Comparison of ENCODE assay signal across 8 cellular contexts in genomic region chr14:99191663-99192621, GRCh38.
DNase-seq lines count a peak whose midpoint lies in the region; ATAC-seq and TF ChIP-seq lines count a peak whose summit lies in the region.

No MANE protein-coding gene starts in this region.

- TF ChIP-seq POLR2A in gastroesophageal sphincter (IDR thresholded peaks at IDR 0.05) = no peak
- no peak for TF ChIP-seq POLR2A in gastrocnemius medialis (IDR thresholded peaks at IDR 0.05)

- 2 to 9% methylated on average over 19 to 21 of the region's 34 CpGs for WGBS in gastroesophageal sphincter (ENCODE audit: low coverage in 1 of 2), 2 donors

- no peaks in the 10 kb centered on the region for H3K27me3 Mint-ChIP-seq in activated naive CD4-positive, alpha-beta T cell treated with anti-CD3 and anti-CD28 coated beads for 36 hours (ENCODE audit: low read depth)

- CTCF ChIA-PET in activated naive CD4-positive, alpha-beta T cell treated with anti-CD3 and anti-CD28 coated beads for 36 hours (lab: Charles Lee) = interaction anchor here (0.6 to 2.6 kb wide), 9 partner anchors 9 to 1464 kb away, joined by 3 to 8 read pairs (median 4); no protein-coding TSS in a partner anchor
- CTCF ChIA-PET in GM10248 (lab: Yijun Ruan, JAX) = no interaction called here

- H3K36me3 ChIP-seq in gastroesophageal sphincter (no peaks in the 10 kb centered on the region), gastrocnemius medialis (no peaks in the 10 kb centered on the region)

- peak overlapping the region; percentile 95 for H3K27ac Mint-ChIP-seq in activated naive CD4-positive, alpha-beta T cell treated with anti-CD3 and anti-CD28 coated beads for 36 hours

- H3K4me3 ChIP-seq in LNCaP clone FGC (ENCODE audit: low read depth, low read length) (peak overlapping the region; percentile 56), gastroesophageal sphincter (peak overlapping the region; percentile 22 to 46), gastrocnemius medialis (peak overlapping the region; percentile 50 to 59 (median 54))

- intact Hi-C loops in activated naive CD4-positive, alpha-beta T cell treated with anti-CD3 and anti-CD28 coated beads for 36 hours (cut with micrococcal nuclease) = loop anchor here (1.0 to 10.0 kb wide), 8 partner anchors 8 to 1887 kb away; no protein-coding TSS in a partner anchor
- intact Hi-C loops in gastrocnemius medialis (cut with DNase I; ENCODE audit: low total_unique reads) = loop anchor here (10.0 kb wide), 1 partner anchor 73 kb away; no protein-coding TSS in a partner anchor

- H3K9me3 ChIP-seq in gastroesophageal sphincter = no peaks in the 10 kb centered on the region
- no peaks in the 10 kb centered on the region for H3K9me3 ChIP-seq in gastrocnemius medialis

- no peaks in the 10 kb centered on the region for H3K9me3 Mint-ChIP-seq in activated naive CD4-positive, alpha-beta T cell treated with anti-CD3 and anti-CD28 coated beads for 36 hours

- TF ChIP-seq CTCF in LNCaP clone FGC (IDR thresholded peaks at IDR 0.05; ENCODE audit: control insufficient read depth, extremely low read depth, insufficient read depth) = no peak
- peak in 2 of 4 experiments; percentile 5 to 30 for TF ChIP-seq CTCF in gastroesophageal sphincter (IDR thresholded peaks at IDR 0.05)
- TF ChIP-seq CTCF in gastrocnemius medialis (IDR thresholded peaks at IDR 0.05 in 4 of 5, conservative IDR thresholded peaks at IDR 0.05 in 1 of 5) = no peak
- no peak for TF ChIP-seq CTCF in GM10248 (IDR thresholded peaks at IDR 0.05; ENCODE audit: control extremely low read depth, extremely low read depth, low read depth, missing control alignments)

- H3K27ac ChIP-seq in gastroesophageal sphincter = peak overlapping the region in 3 of 4 donors; percentile 58 to 68 (median 66)
- no peak overlapping the region for H3K27ac ChIP-seq in gastrocnemius medialis

- no peak for TF ChIP-seq EP300 in gastroesophageal sphincter (IDR thresholded peaks at IDR 0.05)

- H3K4me1 Mint-ChIP-seq in activated naive CD4-positive, alpha-beta T cell treated with anti-CD3 and anti-CD28 coated beads for 36 hours (ENCODE audit: low read depth) = peaks cover 81% of the 10 kb centered on the region

- POLR2A ChIA-PET in GM10248 (lab: Yijun Ruan, JAX) = no interaction called here

- peak; percentile 69 for DNase-seq in AG08396 (ENCODE audit: low spot score)
- peak; percentile 75 for DNase-seq in LNCaP clone FGC (ENCODE audit: low read depth)
- DNase-seq in activated naive CD4-positive, alpha-beta T cell treated with anti-CD3 and anti-CD28 coated beads for 36 hours = peak; percentile 59
- DNase-seq in gastrocnemius medialis = peak in 1 of 2 donors; percentile 25
- no peak for DNase-seq in GM10248 (ENCODE audit: extremely low spot score)
- no peak for DNase-seq in NCI-H187 treated with DMSO at 0.1 percent for 48 hours (lab: John Stamatoyannopoulos, UW)

- H3K36me3 Mint-ChIP-seq in activated naive CD4-positive, alpha-beta T cell treated with anti-CD3 and anti-CD28 coated beads for 36 hours (ENCODE audit: low read depth) = peaks cover 35% of the 10 kb centered on the region

- in situ Hi-C loops in gastrocnemius medialis (cut with MboI; ENCODE audit: low sequenced_read_pairs in 4 of 4) = no loop called here

- ATAC-seq in gastroesophageal sphincter = peak; percentile 89
- peak; percentile 51 to 62 for ATAC-seq in gastrocnemius medialis
- no peak for ATAC-seq in HG03460 (IDR thresholded peaks at IDR 0.05; ENCODE audit: unreplicated experiment)

- H3K4me3 Mint-ChIP-seq in activated naive CD4-positive, alpha-beta T cell treated with anti-CD3 and anti-CD28 coated beads for 36 hours = peak overlapping the region; percentile 77

- H3K27me3 ChIP-seq in gastroesophageal sphincter (no peaks in the 10 kb centered on the region), gastrocnemius medialis (peaks cover 0 to 3% (median 0%) of the 10 kb centered on the region in 3 donors)

- H3K4me1 ChIP-seq in gastroesophageal sphincter = peaks cover 0 to 41% (median 24%) of the 10 kb centered on the region in 3 donors
- peaks cover 0 to 6% of the 10 kb centered on the region in 2 donors for H3K4me1 ChIP-seq in gastrocnemius medialis

Comparison
In these comparisons a context has a peak if more than half of its experiments do, and no peak if none do; other contexts are left out.
1. DNase-seq: peak in AG08396 (single experiment), LNCaP clone FGC (single experiment) and activated naive CD4-positive, alpha-beta T cell treated with anti-CD3 and anti-CD28 coated beads for 36 hours (single experiment); none in GM10248 (single experiment) and NCI-H187 treated with DMSO at 0.1 percent for 48 hours (single experiment).
2. H3K27ac ChIP-seq: peak in gastroesophageal sphincter (3 of 4); none in gastrocnemius medialis (0 of 4).
3. Peak in every context shown above with its lines, with median percentiles within 50 percentile points of each other: H3K4me3 ChIP-seq.